8 cellular contexts compared by ENCODE assay signal in genomic region chr2:190804182-190804795, GRCh38.
DNase-seq lines count a peak whose midpoint lies in the region; ATAC-seq, FAIRE-seq and TF ChIP-seq lines count a peak whose summit lies in the region.

No MANE protein-coding gene starts in this region.

- no peak overlapping the region for H3K27ac ChIP-seq in MM.1S (ENCODE audit: low read length)

- peak; percentile 88 for FAIRE-seq in A204.1 (lab: Jason Lieb, UNC)

- no peaks in the 10 kb centered on the region for H4K20me1 ChIP-seq in MM.1S (ENCODE audit: insufficient read depth, low read length)

- no peaks in the 10 kb centered on the region for H3K9me3 ChIP-seq in adipocyte (ENCODE audit: control insufficient read depth, low read length)
- no peaks in the 10 kb centered on the region for H3K9me3 ChIP-seq in MM.1S (replicated peaks; ENCODE audit: insufficient read depth, low read length)

- H3K4me3 ChIP-seq in adipocyte (ENCODE audit: low read length) (no peak overlapping the region), MM.1S (ENCODE audit: low read length) (no peak overlapping the region)

- H3K4me1 ChIP-seq in adipocyte (ENCODE audit: control insufficient read depth, insufficient read depth, low read length) = peaks cover 10% of the 10 kb centered on the region
- H3K4me1 ChIP-seq in MM.1S (ENCODE audit: low read length) = peaks cover 9% of the 10 kb centered on the region

- TF ChIP-seq CTCF in GM12873 (IDR thresholded peaks at IDR 0.05; ENCODE audit: insufficient read depth, low read depth, low read length, missing control alignments) (peak; percentile 43), MM.1S (IDR thresholded peaks at IDR 0.05; ENCODE audit: low read length) (no peak)

- H3K4me2 ChIP-seq in MM.1S (ENCODE audit: low read depth, low read length) = no peak overlapping the region

- no peak overlapping the region for H2AFZ ChIP-seq in MM.1S (ENCODE audit: low read length)

- H3K9me2 ChIP-seq in MM.1S (replicated peaks; ENCODE audit: insufficient read depth, low read length) = no peaks in the 10 kb centered on the region

- no peaks in the 10 kb centered on the region for H3K79me2 ChIP-seq in MM.1S (ENCODE audit: low read length)

- H3F3A ChIP-seq in MM.1S (ENCODE audit: insufficient read depth, low read length) = no peaks in the 10 kb centered on the region

- DNase-seq in adipocyte (ENCODE audit: low read depth) (peak; percentile 62), kidney tubule cell (ENCODE audit: low spot score) (peak; percentile 49), ureter (ENCODE audit: low spot score) (no peak), MM.1S (no peak)

- no peaks in the 10 kb centered on the region for H3K27me3 ChIP-seq in adipocyte (replicated peaks; ENCODE audit: control insufficient read depth, insufficient read depth, low read length)
- H3K27me3 ChIP-seq in MM.1S (replicated peaks; ENCODE audit: insufficient read depth, low read length) = no peaks in the 10 kb centered on the region

- H3K9ac ChIP-seq in adipocyte (ENCODE audit: low read length) (peak overlapping the region; percentile 5), MM.1S (ENCODE audit: low read length) (no peak overlapping the region)

- ATAC-seq in GM21825 (IDR thresholded peaks at IDR 0.05; ENCODE audit: unreplicated experiment) = no peak
- no peak for ATAC-seq in HG02571 (IDR thresholded peaks at IDR 0.05; ENCODE audit: unreplicated experiment)

- H3K36me3 ChIP-seq in adipocyte (ENCODE audit: control insufficient read depth, insufficient read depth, low read length, severe bottlenecking) (no peaks in the 10 kb centered on the region), MM.1S (replicated peaks; ENCODE audit: insufficient read depth, low read length) (no peaks in the 10 kb centered on the region)

Comparison
In these comparisons a context has a peak if more than half of its experiments do, and no peak if none do; other contexts are left out.
1. DNase-seq: peak in adipocyte (single experiment) and kidney tubule cell (single experiment); none in ureter (single experiment) and MM.1S (single experiment).